18 cellular contexts compared by ENCODE assay signal in the genomic region with DNA sequence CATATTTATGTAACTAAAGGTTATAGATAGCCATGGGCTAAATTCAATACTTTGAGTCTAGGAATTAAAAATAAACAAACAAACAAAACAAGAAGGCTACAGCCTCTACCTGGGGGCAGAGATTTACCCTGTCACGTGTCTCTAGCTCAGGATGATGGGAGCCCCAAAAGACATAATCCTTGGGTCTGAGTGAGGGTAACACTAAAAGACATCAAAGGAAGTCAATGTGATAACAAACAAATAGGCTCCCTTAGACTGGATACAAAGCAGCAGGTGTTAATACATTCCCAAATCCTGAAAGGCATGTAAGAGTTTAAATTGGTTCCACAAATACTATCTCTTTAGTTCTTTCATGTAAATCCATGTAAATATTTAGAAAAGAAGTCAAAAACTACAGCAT. TPM values are rescaled to one million over a fixed set of nuclear protein-coding genes. Genes with fewer than 3 reads are reported as not detected.
DNase-seq lines count a peak whose midpoint lies in the region; ATAC-seq and TF ChIP-seq lines count a peak whose summit lies in the region.
"Had no signal": no experiment of that assay in that cellular context is flagged by ENCODE, and none has a peak within 500 bp of the region (broad histone marks: within the 10 kb centered on the region; RNA-seq: fewer than 3 reads in every experiment).

No MANE protein-coding gene starts in this region.

- H3K9me3 Mint-ChIP-seq in neural crest cell = no peaks in the 10 kb centered on the region
- H3K9me3 Mint-ChIP-seq: IgD-negative memory B cell, T-cell had no signal

- H3K4me2 ChIP-seq in HCT116 (ENCODE audit: low read length) = no peak overlapping the region
- H3K4me2 ChIP-seq: SK-N-SH had no signal

- peaks cover 41 to 68% of the 10 kb centered on the region in 2 experiments; a peak in 3 of 4 replicates for H3K36me3 ChIP-seq in HCT116 (ENCODE audit: control insufficient read depth in 1 of 2, insufficient read depth in 2 of 2, low read length in 2 of 2)

- H3K27ac ChIP-seq in HCT116 (ENCODE audit: low read depth, low read length) (no peak overlapping the region), VCaP (peak overlapping the region; percentile 81)
- H3K27ac ChIP-seq: C4-2B had no signal

- BruUV-seq in HCT116 (replicated peaks; lab: Mats Ljungman, UMichigan) = TSS peak; percentile 2

- H3K4me1 Mint-ChIP-seq in neural crest cell = no peaks in the 10 kb centered on the region

- no peak for TF ChIP-seq POLR2A in HCT116 (IDR thresholded peaks at IDR 0.05; ENCODE audit: borderline replicate concordance, extremely low read depth, insufficient read depth, insufficient read length)

- peaks cover 6% of the 10 kb centered on the region for H4K20me1 ChIP-seq in HCT116 (ENCODE audit: insufficient read depth)

- no peak for TF ChIP-seq RAD21 in HCT116 (IDR thresholded peaks at IDR 0.05; ENCODE audit: low read depth)

- H3K27ac Mint-ChIP-seq in neural crest cell (ENCODE audit: unreplicated experiment) = peak overlapping the region; percentile 12
- H3K27ac Mint-ChIP-seq: T-cell had no signal

- no peak overlapping the region for H2AFZ ChIP-seq in HCT116 (ENCODE audit: low read depth, low read length, poor library complexity, severe bottlenecking)

- CTCF ChIA-PET in HCT116 (lab: Charles Lee) = no interaction called here

- TF ChIP-seq CTCF in HCT116 (IDR thresholded peaks at IDR 0.05 in 2 of 3, conservative IDR thresholded peaks at IDR 0.05 in 1 of 3; ENCODE audit: borderline replicate concordance in 1 of 3, insufficient read depth in 1 of 3, low read depth in 2 of 3, low read length in 2 of 3) (no peak), VCaP (conservative IDR thresholded peaks at IDR 0.05) (no peak), neural crest cell (conservative IDR thresholded peaks at IDR 0.05) (no peak)

- H3K9me3 ChIP-seq in HCT116 (ENCODE audit: control insufficient read depth in 1 of 2, insufficient read depth in 1 of 2, low read depth in 1 of 2, low read length in 2 of 2) = no peaks in the 10 kb centered on the region
- H3K9me3 ChIP-seq: SK-N-SH had no signal

- ATAC-seq in HCT116 = no peak
- ATAC-seq in stimulated activated naive CD8-positive, alpha-beta T cell treated with anti-CD3 and anti-CD28 coated beads, Interleukin-15, Interleukin-2, amounts not matched to agents 100 U/mL and 50 U/mL, for 24 hours = no peak
- ATAC-seq: T-cell had no signal

- H3K27me3 ChIP-seq in HCT116 (ENCODE audit: insufficient read depth, low read length) = no peaks in the 10 kb centered on the region

- peaks cover 76% of the 10 kb centered on the region for H3K79me2 ChIP-seq in HCT116 (ENCODE audit: insufficient read depth, low read length)

- no peak overlapping the region for H3K4me3 Mint-ChIP-seq in neural crest cell
- H3K4me3 Mint-ChIP-seq: IgD-negative memory B cell, T-cell had no signal

- POLR2A ChIA-PET in HCT116 (lab: Charles Lee) = no interaction called here

- DNase-seq in NCI-H748 (lab: John Stamatoyannopoulos, UW; ENCODE audit: unreplicated experiment) = peak; percentile 42
- no peak for DNase-seq in NCI-H748 treated with DMSO at 0.1 percent for 48 hours (lab: John Stamatoyannopoulos, UW)
- DNase-seq in HCT116 (ENCODE audit: low read depth, low spot score) = no peak
- DNase-seq in neural crest cell (ENCODE audit: low read depth, low spot score) = no peak
- DNase-seq in stimulated activated naive CD8-positive, alpha-beta T cell treated with anti-CD3 and anti-CD28 coated beads, Interleukin-15, Interleukin-2, amounts not matched to agents 100 U/mL and 50 U/mL, for 24 hours = no peak
- DNase-seq in cerebellar nuclear complex (lab: John Stamatoyannopoulos, UW) = no peak
- no peak for DNase-seq in NCI-H128 (lab: John Stamatoyannopoulos, UW; ENCODE audit: unreplicated experiment)
- DNase-seq: EL, Kasumi-1, NCI-H1694 treated with DMSO at 0.1 percent for 48 hours, NCI-H2171, NCI-H446, SHP77, SK-N-SH, T-cell had no signal

- intact Hi-C loops in HCT116 (cut with micrococcal nuclease) = no loop called here

- no peak overlapping the region for H3K9ac ChIP-seq in HCT116 (ENCODE audit: low read length)
- H3K9ac ChIP-seq: SK-N-SH had no signal

- H3K27me3 Mint-ChIP-seq in neural crest cell (ENCODE audit: low read depth) = no peaks in the 10 kb centered on the region
- H3K27me3 Mint-ChIP-seq: IgD-negative memory B cell, T-cell had no signal

- peaks cover 7% of the 10 kb centered on the region for H3K36me3 Mint-ChIP-seq in neural crest cell (ENCODE audit: low read depth)

- no peak overlapping the region for H3K4me3 ChIP-seq in HCT116 (replicated peaks in 1 of 2; ENCODE audit: low read depth in 1 of 2, low read length in 2 of 2)

- H3K4me1 ChIP-seq in HCT116 (ENCODE audit: control insufficient read depth in 1 of 2, insufficient read depth in 2 of 2, low read length in 2 of 2) = no peaks in the 10 kb centered on the region

- RAD21 ChIA-PET in HCT116 (lab: Charles Lee; ENCODE audit: low non-redundant PET in 1 of 2, low total read pairs in 2 of 2, uncharacterized antibody in 2 of 2, unreplicated experiment in 2 of 2) = no interaction called here

- H3K9me2 ChIP-seq in HCT116 (ENCODE audit: insufficient read depth) = no peaks in the 10 kb centered on the region
- H3K9me2 ChIP-seq: SK-N-SH had no signal

TF ChIP-seq in HCT116, 20 proteins besides CTCF, POLR2A, EP300 and RAD21:
- TF ChIP-seq EGR1 (IDR thresholded peaks at IDR 0.05; ENCODE audit: low read depth) = no peak
- TF ChIP-seq, protein P1, sequence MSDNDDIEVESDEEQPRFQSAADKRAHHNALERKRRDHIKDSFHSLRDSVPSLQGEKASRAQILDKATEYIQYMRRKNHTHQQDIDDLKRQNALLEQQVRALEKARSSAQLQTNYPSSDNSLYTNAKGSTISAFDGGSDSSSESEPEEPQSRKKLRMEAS (IDR thresholded peaks at IDR 0.05) = no peak
- no peak for TF ChIP-seq ATF3 (IDR thresholded peaks at IDR 0.05)
- no peak for TF ChIP-seq ELF1 (IDR thresholded peaks at IDR 0.05; ENCODE audit: borderline replicate concordance, low read depth)
- no peak for TF ChIP-seq POLR2AphosphoS5 (IDR thresholded peaks at IDR 0.05; ENCODE audit: low read depth, low read length)
- TF ChIP-seq ZFX (IDR thresholded peaks at IDR 0.05) = no peak
- TF ChIP-seq EZH2phosphoT487 (IDR thresholded peaks at IDR 0.05; ENCODE audit: borderline replicate concordance) = no peak
- no peak for TF ChIP-seq FOSL1 (IDR thresholded peaks at IDR 0.05; ENCODE audit: low read depth)
- no peak for TF ChIP-seq ZBTB33 (IDR thresholded peaks at IDR 0.05; ENCODE audit: extremely low read depth, insufficient replicate concordance, low read length)
- no peak for TF ChIP-seq SRF (IDR thresholded peaks at IDR 0.05; ENCODE audit: low read depth)
- TF ChIP-seq SP1 (IDR thresholded peaks at IDR 0.05; ENCODE audit: low read depth) = no peak
- TF ChIP-seq, protein P2, sequence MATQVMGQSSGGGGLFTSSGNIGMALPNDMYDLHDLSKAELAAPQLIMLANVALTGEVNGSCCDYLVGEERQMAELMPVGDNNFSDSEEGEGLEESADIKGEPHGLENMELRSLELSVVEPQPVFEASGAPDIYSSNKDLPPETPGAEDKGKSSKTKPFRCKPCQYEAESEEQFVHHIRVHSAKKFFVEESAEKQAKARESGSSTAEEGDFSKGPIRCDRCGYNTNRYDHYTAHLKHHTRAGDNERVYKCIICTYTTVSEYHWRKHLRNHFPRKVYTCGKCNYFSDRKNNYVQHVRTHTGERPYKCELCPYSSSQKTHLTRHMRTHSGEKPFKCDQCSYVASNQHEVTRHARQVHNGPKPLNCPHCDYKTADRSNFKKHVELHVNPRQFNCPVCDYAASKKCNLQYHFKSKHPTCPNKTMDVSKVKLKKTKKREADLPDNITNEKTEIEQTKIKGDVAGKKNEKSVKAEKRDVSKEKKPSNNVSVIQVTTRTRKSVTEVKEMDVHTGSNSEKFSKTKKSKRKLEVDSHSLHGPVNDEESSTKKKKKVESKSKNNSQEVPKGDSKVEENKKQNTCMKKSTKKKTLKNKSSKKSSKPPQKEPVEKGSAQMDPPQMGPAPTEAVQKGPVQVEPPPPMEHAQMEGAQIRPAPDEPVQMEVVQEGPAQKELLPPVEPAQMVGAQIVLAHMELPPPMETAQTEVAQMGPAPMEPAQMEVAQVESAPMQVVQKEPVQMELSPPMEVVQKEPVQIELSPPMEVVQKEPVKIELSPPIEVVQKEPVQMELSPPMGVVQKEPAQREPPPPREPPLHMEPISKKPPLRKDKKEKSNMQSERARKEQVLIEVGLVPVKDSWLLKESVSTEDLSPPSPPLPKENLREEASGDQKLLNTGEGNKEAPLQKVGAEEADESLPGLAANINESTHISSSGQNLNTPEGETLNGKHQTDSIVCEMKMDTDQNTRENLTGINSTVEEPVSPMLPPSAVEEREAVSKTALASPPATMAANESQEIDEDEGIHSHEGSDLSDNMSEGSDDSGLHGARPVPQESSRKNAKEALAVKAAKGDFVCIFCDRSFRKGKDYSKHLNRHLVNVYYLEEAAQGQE (IDR thresholded peaks at IDR 0.05; ENCODE audit: low read depth) = no peak
- no peak for TF ChIP-seq EZH2 (IDR thresholded peaks at IDR 0.05)
- no peak for TF ChIP-seq CBX3 (IDR thresholded peaks at IDR 0.05; ENCODE audit: low read depth)
- TF ChIP-seq CEBPB (IDR thresholded peaks at IDR 0.05; ENCODE audit: low read depth) = no peak
- no peak for TF ChIP-seq SIN3A (IDR thresholded peaks at IDR 0.05; ENCODE audit: low read depth)
- TF ChIP-seq JUND (IDR thresholded peaks at IDR 0.05) = no peak
- no peak for TF ChIP-seq YY1 (IDR thresholded peaks at IDR 0.05; ENCODE audit: extremely low read depth, insufficient replicate concordance, low read depth, low read length)

RNA-seq across cellular contexts. Expression of gene MYSM1, which starts 10.7 kb away (rescaled TPM):
- 37.5 TPM for total RNA-seq in HCT116 (2021; ENCODE audit: unreplicated experiment)
- 5.4 and 6.1 TPM in 2 replicates for polyA plus RNA-seq in HCT116 (2012)
- 44.0 and 44.8 TPM in 2 replicates for total RNA-seq in neural crest cell
